17 cellular contexts compared by ENCODE assay signal in genomic region chr4:7620814-7621176, GRCh38.
A peak's percentile ranks its signal among the peaks of the same experiment; 100 is the strongest.
DNase-seq lines count a peak whose midpoint lies in the region; ATAC-seq, FAIRE-seq and TF ChIP-seq lines count a peak whose summit lies in the region.
"Had no signal": no experiment of that assay in that cellular context is flagged by ENCODE, and none has a peak within 500 bp of the region (broad histone marks: within the 10 kb centered on the region; RNA-seq: fewer than 3 reads in every experiment).

No MANE protein-coding gene starts in this region.

- no peak overlapping the region for H3K27ac ChIP-seq in kidney (ENCODE audit: low read depth in 2 of 2, low read length in 2 of 2)
- H3K27ac ChIP-seq in osteoblast (ENCODE audit: low read depth, low read length): no peak overlapping the region
- H3K27ac ChIP-seq: GM23248 had no signal

- no peak overlapping the region for H3K4me2 ChIP-seq in osteoblast (ENCODE audit: insufficient read depth, low read length)

- H3K9ac ChIP-seq in kidney (ENCODE audit: low read length in 2 of 2): no peak overlapping the region
- H3K9ac ChIP-seq: GM23248 had no signal

- peak overlapping the region in 1 of 2 donors; percentile 0 for H3K27ac Mint-ChIP-seq in natural killer cell
- H3K27ac Mint-ChIP-seq: CD4-positive, CD25-positive, alpha-beta regulatory T cell; HFFc6 had no signal

- no peak overlapping the region for H2AFZ ChIP-seq in osteoblast (ENCODE audit: low read length)
- H2AFZ ChIP-seq: GM23248 had no signal

- H4K20me1 ChIP-seq in osteoblast (ENCODE audit: insufficient read depth, low read length): no peaks in the 10 kb centered on the region

- no peak for FAIRE-seq in kidney (lab: Jason Lieb, UNC)
- FAIRE-seq: A204.1, GM12878, HepG2 had no signal

- no peak overlapping the region for H3K4me3 Mint-ChIP-seq in natural killer cell
- H3K4me3 Mint-ChIP-seq: CD4-positive, CD25-positive, alpha-beta regulatory T cell; HFFc6 had no signal

- no peaks in the 10 kb centered on the region for H3K79me2 ChIP-seq in osteoblast (ENCODE audit: insufficient read depth, low read length)

- no peaks in the 10 kb centered on the region for H3K36me3 ChIP-seq in H7 (replicated peaks; ENCODE audit: control insufficient read depth, insufficient read depth, low read length)
- no peaks in the 10 kb centered on the region for H3K36me3 ChIP-seq in kidney (ENCODE audit: control insufficient read depth in 1 of 2, insufficient read depth in 2 of 2, low read length in 2 of 2)
- no peaks in the 10 kb centered on the region for H3K36me3 ChIP-seq in osteoblast (ENCODE audit: insufficient read depth, low read length)
- H3K36me3 ChIP-seq: HAP-1 had no signal

- H3K9me3 ChIP-seq in kidney (ENCODE audit: control insufficient read depth in 1 of 2, low read length in 2 of 2) (no peaks in the 10 kb centered on the region), osteoblast (ENCODE audit: low read depth, low read length) (no peaks in the 10 kb centered on the region)
- H3K9me3 ChIP-seq: HAP-1 had no signal

- H3K4me3 ChIP-seq in H7 (ENCODE audit: insufficient read depth, low read depth, low read length) (no peak overlapping the region), kidney (ENCODE audit: low read length in 2 of 2) (no peak overlapping the region), osteoblast (ENCODE audit: insufficient read depth, low read length) (no peak overlapping the region)
- H3K4me3 ChIP-seq: GM12878, GM23248, HAP-1 had no signal

- peaks cover 0 to 11% of the 10 kb centered on the region in 2 donors for H3K4me1 Mint-ChIP-seq in natural killer cell
- H3K4me1 Mint-ChIP-seq: CD4-positive, CD25-positive, alpha-beta regulatory T cell had no signal

- intact Hi-C loops in kidney (cut with DNase I): no loop called here
- intact Hi-C loops in natural killer cell (cut with micrococcal nuclease): no loop called here

- peaks cover 0 to 20% of the 10 kb centered on the region in 2 donors for H3K27me3 Mint-ChIP-seq in natural killer cell (ENCODE audit: low read depth in 2 of 2)
- H3K27me3 Mint-ChIP-seq: CD4-positive, CD25-positive, alpha-beta regulatory T cell had no signal

- TF ChIP-seq CTCF in kidney (IDR thresholded peaks at IDR 0.05; ENCODE audit: borderline replicate concordance, extremely low read depth, insufficient read depth) (no peak), osteoblast (IDR thresholded peaks at IDR 0.05; ENCODE audit: extremely low read depth, low read depth, low read length) (no peak), natural killer cell (IDR thresholded peaks at IDR 0.05) (no peak)

- H3K4me1 ChIP-seq in kidney (ENCODE audit: control insufficient read depth in 1 of 2, insufficient read depth in 1 of 2, low read depth in 1 of 2, low read length in 2 of 2) (no peaks in the 10 kb centered on the region), osteoblast (ENCODE audit: insufficient read depth, low read length) (peaks cover 12% of the 10 kb centered on the region)
- H3K4me1 ChIP-seq: HAP-1 had no signal

- H3K36me3 Mint-ChIP-seq in natural killer cell: no peaks in the 10 kb centered on the region
- H3K36me3 Mint-ChIP-seq: CD4-positive, CD25-positive, alpha-beta regulatory T cell had no signal

- DNase-seq in H7 (peak; percentile 79), kidney (peak; percentile 68), osteoblast (ENCODE audit: insufficient read length, low spot score, missing footprints) (peak; percentile 26), natural killer cell (no peak), NOMO-1 (lab: John Stamatoyannopoulos, UW; ENCODE audit: unreplicated experiment in 2 of 2) (no peak), glomerular visceral epithelial cell (ENCODE audit: extremely low spot score) (no peak)
- no peak for DNase-seq in activated effector memory CD4-positive, alpha-beta T cell treated with Interleukin-2 at 50 U/mL for 16 hours
- DNase-seq: Calu3; CD4-positive, CD25-positive, alpha-beta regulatory T cell; DMS 273 treated with DMSO at 0.1 percent for 48 hours; DMS79; GM23248; HFFc6 had no signal

- H3K9me3 Mint-ChIP-seq in natural killer cell: peaks cover 0 to 2% of the 10 kb centered on the region in 2 donors
- H3K9me3 Mint-ChIP-seq: HFFc6 had no signal

- ATAC-seq in natural killer cell: no peak
- ATAC-seq: GM12878, HepG2 had no signal

- H3K27me3 ChIP-seq in H7 (ENCODE audit: control insufficient read depth, insufficient read depth, low read length) (no peaks in the 10 kb centered on the region), osteoblast (ENCODE audit: insufficient read depth, low read length) (peaks cover 18% of the 10 kb centered on the region)

Comparison
In these comparisons a context has a peak if more than half of its experiments do, and no peak if none do; other contexts are left out.
1. DNase-seq: peak in H7 (single experiment), kidney (single experiment) and osteoblast (single experiment); none in activated effector memory CD4-positive, alpha-beta T cell treated with Interleukin-2 at 50 U/mL for 16 hours (single experiment), natural killer cell (single experiment), NOMO-1 (0 of 2) and glomerular visceral epithelial cell (single experiment).